Comparison of ENCODE assay signal across 16 cellular contexts in genomic region chrX:13198762-13199064, GRCh38.
"Had no signal": no experiment of that assay in that cellular context is flagged by ENCODE, and none has a peak within 500 bp of the region (broad histone marks: within the 10 kb centered on the region; RNA-seq: fewer than 3 reads in every experiment).

No MANE protein-coding gene starts in this region.

- H3K27ac ChIP-seq: brain microvascular endothelial cell, testis, upper lobe of right lung had no signal

- DNase-seq: activated CD4-positive, alpha-beta T cell treated with anti-CD3 and anti-CD28 coated beads, Interleukin-2, amount 10 ng/mL, durations not matched to agents 24 days and 14 days; activated CD8-positive, alpha-beta T cell treated with anti-CD3 and anti-CD28 coated beads, Interleukin-2, amount 10 ng/mL, durations not matched to agents 7 days and 5 days; activated naive CD4-positive, alpha-beta T cell treated with Interleukin-2 at 50 U/mL for 16 hours; activated naive CD8-positive, alpha-beta T cell treated with anti-CD3 and anti-CD28 coated beads, Interleukin-2, amount 10 ng/mL, durations not matched to agents 7 days and 5 days; activated T-cell treated with anti-CD3 and anti-CD28 coated beads, Interleukin-2, amount 50 U/mL, for 24 hours; brain microvascular endothelial cell; cortex of kidney; immature natural killer cell; kidney glomerular epithelial cell; left ventricle myocardium superior; mucosa of descending colon; naive B cell; stimulated activated CD4-positive, alpha-beta T cell treated with anti-CD3 and anti-CD28 coated beads, Interleukin-4, amount 100 ng/mL, for 24 hours; T-cell; testis; upper lobe of right lung had no signal

- H3K27me3 ChIP-seq: brain microvascular endothelial cell, testis, upper lobe of right lung had no signal

- H3K4me3 ChIP-seq: mucosa of descending colon, testis, upper lobe of right lung had no signal

- H3K9me3 ChIP-seq: mucosa of descending colon, testis, upper lobe of right lung had no signal

- H3K4me1 ChIP-seq: testis, upper lobe of right lung had no signal

- H3K36me3 ChIP-seq: brain microvascular endothelial cell, upper lobe of right lung had no signal
